ENCODE assay signal across 9 cellular contexts in genomic region chr4:2255501-2256155, GRCh38. TPM values are rescaled to one million over a fixed set of nuclear protein-coding genes. Genes with fewer than 3 reads are reported as not detected.
DNase-seq lines count a peak whose midpoint lies in the region; ATAC-seq, FAIRE-seq and TF ChIP-seq lines count a peak whose summit lies in the region.
"Had no signal": no experiment of that assay in that cellular context is flagged by ENCODE, and none has a peak within 500 bp of the region (broad histone marks: within the 10 kb centered on the region; RNA-seq: fewer than 3 reads in every experiment).

No MANE protein-coding gene starts in this region.

- no peak overlapping the region for H3K9ac ChIP-seq in HUES6 (ENCODE audit: low read length)

- no peak for FAIRE-seq in H54 (lab: Jason Lieb, UNC)

- H3K27me3 Mint-ChIP-seq in stimulated activated memory B cell treated with anti-CD40 and anti-IgM and Interleukin-4, amounts not matched to agents 10 μg/mL and 1 μg/mL and 100 μg/mL, for 72 hours = no peaks in the 10 kb centered on the region
- H3K27me3 Mint-ChIP-seq in CD14-positive monocyte (ENCODE audit: low read depth in 3 of 3) = peaks cover 0 to 4% (median 3%) of the 10 kb centered on the region in 3 donors

- no peak for DNase-seq in brain microvascular endothelial cell
- peak; percentile 50 for DNase-seq in islet precursor cell
- DNase-seq in CD14-positive monocyte (ENCODE audit: low spot score) = no peak
- no peak for DNase-seq in H54 (ENCODE audit: insufficient read length, low spot score)
- DNase-seq: NCI-H345 had no signal

- H3K27ac Mint-ChIP-seq in stimulated activated memory B cell treated with anti-CD40 and anti-IgM and Interleukin-4, amounts not matched to agents 10 μg/mL and 1 μg/mL and 100 μg/mL, for 72 hours = peak overlapping the region; percentile 79
- peak overlapping the region in 1 of 7 donors; percentile 43 for H3K27ac Mint-ChIP-seq in CD14-positive monocyte

- TF ChIP-seq POLR2A in H54 (IDR thresholded peaks at IDR 0.05; ENCODE audit: low read depth, low read length) = no peak

- peaks cover 18% of the 10 kb centered on the region for H3K4me1 Mint-ChIP-seq in stimulated activated memory B cell treated with anti-CD40 and anti-IgM and Interleukin-4, amounts not matched to agents 10 μg/mL and 1 μg/mL and 100 μg/mL, for 72 hours
- H3K4me1 Mint-ChIP-seq in CD14-positive monocyte = peaks cover 9% of the 10 kb centered on the region

- H3K9me3 Mint-ChIP-seq in stimulated activated memory B cell treated with anti-CD40 and anti-IgM and Interleukin-4, amounts not matched to agents 10 μg/mL and 1 μg/mL and 100 μg/mL, for 72 hours = no peaks in the 10 kb centered on the region
- no peaks in the 10 kb centered on the region for H3K9me3 Mint-ChIP-seq in CD14-positive monocyte

- H3K36me3 Mint-ChIP-seq in stimulated activated memory B cell treated with anti-CD40 and anti-IgM and Interleukin-4, amounts not matched to agents 10 μg/mL and 1 μg/mL and 100 μg/mL, for 72 hours = peaks cover 25% of the 10 kb centered on the region
- peaks cover 37 to 60% of the 10 kb centered on the region in 2 donors for H3K36me3 Mint-ChIP-seq in CD14-positive monocyte

- no peaks in the 10 kb centered on the region; the same call in 1 of the 2 replicates for H3K4me1 ChIP-seq in HUES6 (ENCODE audit: control insufficient read depth, insufficient read depth, low read length)

- H3K27ac ChIP-seq in HUES6 (ENCODE audit: low read depth, low read length) = 0 out of 2 replicates have a peak overlapping the region, but pooled peaks have one; percentile 26
- H3K27ac ChIP-seq in brain microvascular endothelial cell = no peak overlapping the region

- TF ChIP-seq CTCF in brain microvascular endothelial cell (IDR thresholded peaks at IDR 0.05; ENCODE audit: low read depth, low read length, missing control alignments) = peak; percentile 5
- no peak for TF ChIP-seq CTCF in CD14-positive monocyte (IDR thresholded peaks at IDR 0.05)

- H3K4me3 ChIP-seq in HUES6 (ENCODE audit: low read depth, low read length) (no peak overlapping the region), brain microvascular endothelial cell (ENCODE audit: low read depth, low read length) (no peak overlapping the region)

- in situ Hi-C loops in brain microvascular endothelial cell (cut with HindIII; ENCODE audit: low pct_ligation_motif_present, low sequenced_read_pairs) = no loop called here

- ATAC-seq in stimulated activated memory B cell treated with anti-CD40 and anti-IgM and Interleukin-4, amounts not matched to agents 10 μg/mL and 1 μg/mL and 100 μg/mL, for 72 hours = no peak
- ATAC-seq in HG02870 (IDR thresholded peaks at IDR 0.05; ENCODE audit: unreplicated experiment) = no peak
- no peak for ATAC-seq in activated CD4-positive, CD25-positive, alpha-beta regulatory T cell treated with anti-CD3 and anti-CD28 coated beads, Interleukin-2, amount 50 U/mL, for 24 hours

- intact Hi-C loops in CD14-positive monocyte (cut with micrococcal nuclease) = no loop called here

- H3K36me3 ChIP-seq in HUES6 (ENCODE audit: control insufficient read depth, insufficient read depth, low read length) = peaks cover 13% of the 10 kb centered on the region; the same call in 1 of the 2 replicates
- H3K36me3 ChIP-seq in brain microvascular endothelial cell (replicated peaks) = peaks cover 30% of the 10 kb centered on the region

- H3K4me3 Mint-ChIP-seq in stimulated activated memory B cell treated with anti-CD40 and anti-IgM and Interleukin-4, amounts not matched to agents 10 μg/mL and 1 μg/mL and 100 μg/mL, for 72 hours = no peak overlapping the region
- H3K4me3 Mint-ChIP-seq in CD14-positive monocyte = no peak overlapping the region

- H3K27me3 ChIP-seq in HUES6 (ENCODE audit: control insufficient read depth, insufficient read depth, low read length) = no peaks in the 10 kb centered on the region
- H3K27me3 ChIP-seq in brain microvascular endothelial cell (replicated peaks) = no peaks in the 10 kb centered on the region

- H3K9me3 ChIP-seq in HUES6 (ENCODE audit: control insufficient read depth, insufficient read depth, low read depth, low read length) = no peaks in the 10 kb centered on the region

RNA-seq across cellular contexts. Expression of gene MXD4, which starts 6.3 kb away (rescaled TPM):
- polyA plus RNA-seq in CD14-positive monocyte = 10 to 100 TPM; 24.5 to 35.9 TPM

RNA-seq across cellular contexts. Expression of gene HAUS3, which starts 13.7 kb away (rescaled TPM):
- polyA plus RNA-seq in CD14-positive monocyte = 1 to 10 TPM; 4.4 to 5.0 TPM

RNA-seq across cellular contexts. Expression of gene POLN, which starts 13.7 kb away (rescaled TPM):
- polyA plus RNA-seq in CD14-positive monocyte = under 1 TPM; 0.08 to 0.33 TPM
